Comparison of ENCODE assay signal across 7 cellular contexts in the genomic region with DNA sequence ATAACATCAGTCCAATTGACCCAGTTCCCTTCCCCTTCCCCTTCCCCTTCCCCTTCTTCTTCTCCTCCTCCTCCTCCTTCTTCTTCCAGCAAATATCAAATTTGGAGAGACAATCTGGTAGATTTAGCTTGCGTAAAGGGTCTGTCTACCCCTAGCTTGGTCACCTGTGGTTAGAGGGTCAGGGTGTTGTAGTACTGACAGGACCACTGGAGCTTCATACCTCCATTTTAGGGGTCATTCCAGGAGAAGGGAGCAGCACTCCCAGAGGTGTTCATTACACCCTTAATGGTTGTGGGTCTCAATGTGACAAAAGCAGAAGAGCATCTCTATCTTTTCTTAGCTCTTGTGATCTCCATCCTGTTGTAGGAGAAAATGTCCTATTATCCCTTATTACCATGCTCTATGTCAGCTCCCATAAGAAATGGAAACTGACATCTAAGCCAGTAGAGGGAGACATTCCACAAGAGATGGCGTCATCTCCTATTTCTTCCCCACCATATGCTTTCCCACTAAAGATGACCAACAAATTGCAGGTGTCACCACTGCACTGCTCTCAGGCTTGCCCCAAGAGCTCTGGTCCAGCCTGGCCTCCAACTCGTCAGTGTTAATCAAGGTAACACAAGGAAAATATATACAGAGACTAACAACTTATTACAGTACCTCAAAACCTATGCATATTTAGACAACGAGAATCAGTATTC. TPM values are rescaled to one million over a fixed set of nuclear protein-coding genes. Genes with fewer than 3 reads are reported as not detected.
DNase-seq lines count a peak whose midpoint lies in the region; ATAC-seq, FAIRE-seq and TF ChIP-seq lines count a peak whose summit lies in the region.

No MANE protein-coding gene starts in this region.

- peak; percentile 44 for FAIRE-seq in GM19239 (lab: Jason Lieb, UNC)

- no peak overlapping the region for H3K4me2 ChIP-seq in OCI-LY1 (ENCODE audit: low read length)

- no peaks in the 10 kb centered on the region for H3K9me3 ChIP-seq in OCI-LY1 (ENCODE audit: low read length)
- no peaks in the 10 kb centered on the region for H3K9me3 ChIP-seq in esophagus squamous epithelium

- H3F3A ChIP-seq in OCI-LY1 (ENCODE audit: insufficient read depth, low read length) = no peaks in the 10 kb centered on the region

- no peaks in the 10 kb centered on the region for H3K36me3 ChIP-seq in OCI-LY1 (ENCODE audit: insufficient read depth, low read length)
- no peaks in the 10 kb centered on the region for H3K36me3 ChIP-seq in esophagus squamous epithelium

- WGBS in esophagus squamous epithelium, 2 donors = 51 to 60% methylated on average over 4 of the region's 4 CpGs

- peak; percentile 64 for TF ChIP-seq CTCF in OCI-LY1 (IDR thresholded peaks at IDR 0.05; ENCODE audit: low read length)
- peak in 5 of 6 experiments; percentile 26 to 59 (median 47) for TF ChIP-seq CTCF in esophagus squamous epithelium (IDR thresholded peaks at IDR 0.05)

- H3K9me2 ChIP-seq in OCI-LY1 (ENCODE audit: low read depth, low read length) = no peaks in the 10 kb centered on the region

- no peaks in the 10 kb centered on the region for H3K27me3 ChIP-seq in OCI-LY1 (ENCODE audit: insufficient read depth, low read length)
- H3K27me3 ChIP-seq in esophagus squamous epithelium = no peaks in the 10 kb centered on the region

- H3K79me2 ChIP-seq in OCI-LY1 (ENCODE audit: insufficient read depth, low read length) = no peaks in the 10 kb centered on the region

- peak; percentile 15 for DNase-seq in ELF-1 (ENCODE audit: low read depth, low spot score)
- no peak for DNase-seq in GM19239 (ENCODE audit: insufficient read length, low spot score)
- no peak for DNase-seq in esophagus squamous epithelium (lab: John Stamatoyannopoulos, UW)
- peak; percentile 8 for DNase-seq in pulmonary artery endothelial cell (ENCODE audit: low read depth, low spot score)
- DNase-seq in activated CD4-positive, CD25-positive, alpha-beta regulatory T cell treated with anti-CD3 and anti-CD28 coated beads, Interleukin-2, amount 50 U/mL, for 72 hours = no peak

- H3K9ac ChIP-seq in OCI-LY1 (ENCODE audit: low read length) = no peak overlapping the region

- no peaks in the 10 kb centered on the region for H4K20me1 ChIP-seq in OCI-LY1 (ENCODE audit: insufficient read depth, low read length)

- H2AFZ ChIP-seq in OCI-LY1 (ENCODE audit: low read length) = no peak overlapping the region

- H3K4me1 ChIP-seq in OCI-LY1 (ENCODE audit: insufficient read depth, low read length, severe bottlenecking) (no peaks in the 10 kb centered on the region), esophagus squamous epithelium (no peaks in the 10 kb centered on the region)

- intact Hi-C loops in esophagus squamous epithelium (cut with DNase I) = loop anchor here (5.0 kb wide), 1 partner anchor 63 kb away; no protein-coding TSS in a partner anchor

- no peak overlapping the region for H3K4me3 ChIP-seq in OCI-LY1 (ENCODE audit: low read depth, low read length, poor library complexity, severe bottlenecking)
- no peak overlapping the region for H3K4me3 ChIP-seq in esophagus squamous epithelium

- no peak for TF ChIP-seq POLR2A in esophagus squamous epithelium (IDR thresholded peaks at IDR 0.05)

- ATAC-seq in HG03135 (IDR thresholded peaks at IDR 0.05; ENCODE audit: unreplicated experiment) = peak; percentile 68

- H3K27ac ChIP-seq in OCI-LY1 (ENCODE audit: low read depth, low read length, poor library complexity, severe bottlenecking) = no peak overlapping the region
- H3K27ac ChIP-seq in esophagus squamous epithelium = no peak overlapping the region

RNA-seq across cellular contexts. Expression of a gene that starts 3.5 kb away (rescaled TPM):
- total RNA-seq in esophagus squamous epithelium (not detected), pulmonary artery endothelial cell (not detected in 2 replicates)

RNA-seq across cellular contexts. Expression of a gene that starts 9.1 kb away (rescaled TPM):
- total RNA-seq in esophagus squamous epithelium = 10 to 100 TPM; 47.1 to 60.5 (median 49.2) TPM
- total RNA-seq in pulmonary artery endothelial cell = 93.1 and 130 TPM in 2 replicates

RNA-seq across cellular contexts. Expression of a gene that starts 31.3 kb away (rescaled TPM):
- total RNA-seq in esophagus squamous epithelium (not detected), pulmonary artery endothelial cell (not detected in 2 replicates)

RNA-seq across cellular contexts. Expression of a gene that starts 53.2 kb away (rescaled TPM):
- total RNA-seq in esophagus squamous epithelium (not detected), pulmonary artery endothelial cell (not detected in 2 replicates)

Comparison
In these comparisons a context has a peak if more than half of its experiments do, and no peak if none do; other contexts are left out.
1. DNase-seq: peak in ELF-1 (single experiment) and pulmonary artery endothelial cell (single experiment); none in GM19239 (single experiment), esophagus squamous epithelium (single experiment) and activated CD4-positive, CD25-positive, alpha-beta regulatory T cell treated with anti-CD3 and anti-CD28 coated beads, Interleukin-2, amount 50 U/mL, for 72 hours (single experiment).